ENCODE assay signal across 14 cellular contexts in genomic region chr6:152783217-152783878, GRCh38. TPM values are rescaled to one million over a fixed set of nuclear protein-coding genes. Genes with fewer than 3 reads are reported as not detected.
DNase-seq lines count a peak whose midpoint lies in the region; ATAC-seq lines count a peak whose summit lies in the region.
"Had no signal": no experiment of that assay in that cellular context is flagged by ENCODE, and none has a peak within 500 bp of the region (broad histone marks: within the 10 kb centered on the region; RNA-seq: fewer than 3 reads in every experiment).

No MANE protein-coding gene starts in this region.

- no peaks in the 10 kb centered on the region for H3K36me3 Mint-ChIP-seq in activated T-helper 2 cell treated with anti-CD3 and anti-CD28 coated beads, Interferon-gamma antibody, Interleukin-2, Interleukin-4, amounts not matched to agents 10 μg/mL and 5 μg/mL and 100 μg/mL, durations not matched to agents 14 hours and 24 hours and 36 hours (ENCODE audit: low read depth)

- no peaks in the 10 kb centered on the region for H3K9me3 Mint-ChIP-seq in activated T-helper 2 cell treated with anti-CD3 and anti-CD28 coated beads, Interferon-gamma antibody, Interleukin-2, Interleukin-4, amounts not matched to agents 10 μg/mL and 5 μg/mL and 100 μg/mL, durations not matched to agents 14 hours and 24 hours and 36 hours

- no peaks in the 10 kb centered on the region for H3K27me3 Mint-ChIP-seq in activated T-helper 2 cell treated with anti-CD3 and anti-CD28 coated beads, Interferon-gamma antibody, Interleukin-2, Interleukin-4, amounts not matched to agents 10 μg/mL and 5 μg/mL and 100 μg/mL, durations not matched to agents 14 hours and 24 hours and 36 hours (ENCODE audit: low read depth)

- intact Hi-C loops in activated T-helper 2 cell treated with anti-CD3 and anti-CD28 coated beads, Interferon-gamma antibody, Interleukin-2, Interleukin-4, amounts not matched to agents 10 μg/mL and 5 μg/mL and 100 μg/mL, durations not matched to agents 14 hours and 24 hours and 36 hours (cut with micrococcal nuclease), result no loop called here

- H3K4me1 Mint-ChIP-seq in activated T-helper 2 cell treated with anti-CD3 and anti-CD28 coated beads, Interferon-gamma antibody, Interleukin-2, Interleukin-4, amounts not matched to agents 10 μg/mL and 5 μg/mL and 100 μg/mL, durations not matched to agents 14 hours and 24 hours and 36 hours (ENCODE audit: low read depth), result no peaks in the 10 kb centered on the region

- ATAC-seq in GM18520 (IDR thresholded peaks at IDR 0.05; ENCODE audit: unreplicated experiment) (peak; percentile 47), GM21423 (IDR thresholded peaks at IDR 0.05; ENCODE audit: unreplicated experiment) (peak; percentile 68), HG03342 (IDR thresholded peaks at IDR 0.05; ENCODE audit: unreplicated experiment) (peak; percentile 61), GM18519 (IDR thresholded peaks at IDR 0.05; ENCODE audit: low FRiP score, unreplicated experiment) (no peak)
- ATAC-seq: Panc1 had no signal

- no peak overlapping the region for H3K4me3 Mint-ChIP-seq in activated T-helper 2 cell treated with anti-CD3 and anti-CD28 coated beads, Interferon-gamma antibody, Interleukin-2, Interleukin-4, amounts not matched to agents 10 μg/mL and 5 μg/mL and 100 μg/mL, durations not matched to agents 14 hours and 24 hours and 36 hours (ENCODE audit: low read depth)

- no peak for DNase-seq in NCI-H748 treated with DMSO at 0.1 percent for 48 hours (lab: John Stamatoyannopoulos, UW)
- DNase-seq in activated T-helper 2 cell treated with anti-CD3 and anti-CD28 coated beads, Interferon-gamma antibody, Interleukin-2, Interleukin-4, amounts not matched to agents 10 μg/mL and 5 μg/mL and 100 μg/mL, durations not matched to agents 14 hours and 24 hours and 36 hours (ENCODE audit: low spot score), result no peak
- DNase-seq in retina, result no peak
- DNase-seq: COR-L47, EL, MV-4-11, NCI-H1417, NCI-H187 treated with DMSO at 0.1 percent for 48 hours, T-helper 9 cell had no signal

- no peak overlapping the region for H3K27ac Mint-ChIP-seq in activated T-helper 2 cell treated with anti-CD3 and anti-CD28 coated beads, Interferon-gamma antibody, Interleukin-2, Interleukin-4, amounts not matched to agents 10 μg/mL and 5 μg/mL and 100 μg/mL, durations not matched to agents 14 hours and 24 hours and 36 hours

RNA-seq across cellular contexts. Expression of gene VIP, which starts 32.8 kb away (rescaled TPM):
- not detected in 2 replicates for total RNA-seq in activated T-helper 2 cell treated with anti-CD3 and anti-CD28 coated beads, Interferon-gamma antibody, Interleukin-2, Interleukin-4, amounts not matched to agents 10 μg/mL and 5 μg/mL and 100 μg/mL, durations not matched to agents 14 hours and 24 hours and 36 hours
